ENCODE assay signal across 1 cellular context in the genomic region with DNA sequence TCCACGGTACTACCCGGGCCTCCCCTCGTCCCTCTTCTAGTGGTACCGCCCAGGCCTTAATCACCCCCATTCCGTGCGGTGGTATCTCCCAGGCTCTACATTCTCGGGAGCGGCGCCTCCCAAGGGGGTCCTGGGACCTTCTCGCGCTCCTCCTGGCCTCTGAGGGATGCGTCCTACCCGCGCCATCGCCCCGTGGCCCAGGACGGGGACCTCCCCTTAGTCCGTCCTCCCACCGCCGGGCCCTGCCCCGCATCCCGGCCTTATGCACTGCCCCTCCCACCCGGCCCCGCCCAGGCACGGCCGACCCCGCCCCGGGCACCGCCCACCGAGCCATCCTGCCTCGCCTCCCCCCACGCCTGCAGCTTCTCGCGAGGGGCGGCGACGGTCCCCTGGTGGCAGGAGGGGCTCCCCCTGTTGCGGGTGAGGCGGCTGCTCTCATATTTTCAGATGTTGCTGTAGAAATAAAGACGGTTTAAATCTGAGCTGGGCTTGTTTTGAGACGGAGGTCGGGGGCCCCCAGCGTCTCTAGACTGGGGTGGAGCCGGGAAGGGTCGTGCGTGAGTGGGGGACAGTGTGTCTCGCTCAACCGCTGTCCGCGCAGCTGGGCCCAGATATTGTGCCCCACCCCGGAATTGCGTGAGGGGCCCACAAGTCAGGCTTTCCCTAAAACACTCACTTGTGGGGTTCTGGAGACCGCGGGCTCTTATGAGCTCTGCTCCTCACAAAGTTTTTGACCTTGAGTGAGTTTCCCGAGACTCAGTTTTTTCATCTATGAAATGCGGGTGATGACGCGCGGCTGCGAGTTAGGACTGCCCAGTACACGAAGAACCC.
TF ChIP-seq lines count a peak whose summit lies in the region.

No MANE protein-coding gene starts in this region.

TF ChIP-seq in GM12878, 131 proteins besides CTCF, POLR2A, EP300 and RAD21 (continued from another document):
- TF ChIP-seq, protein P1, sequence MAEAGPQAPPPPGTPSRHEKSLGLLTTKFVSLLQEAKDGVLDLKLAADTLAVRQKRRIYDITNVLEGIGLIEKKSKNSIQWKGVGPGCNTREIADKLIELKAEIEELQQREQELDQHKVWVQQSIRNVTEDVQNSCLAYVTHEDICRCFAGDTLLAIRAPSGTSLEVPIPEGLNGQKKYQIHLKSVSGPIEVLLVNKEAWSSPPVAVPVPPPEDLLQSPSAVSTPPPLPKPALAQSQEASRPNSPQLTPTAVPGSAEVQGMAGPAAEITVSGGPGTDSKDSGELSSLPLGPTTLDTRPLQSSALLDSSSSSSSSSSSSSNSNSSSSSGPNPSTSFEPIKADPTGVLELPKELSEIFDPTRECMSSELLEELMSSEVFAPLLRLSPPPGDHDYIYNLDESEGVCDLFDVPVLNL (IDR thresholded peaks at IDR 0.05; ENCODE audit: low read depth, low read length) = no peak
- TF ChIP-seq ETV6 (conservative IDR thresholded peaks at IDR 0.05 in 1 of 2, IDR thresholded peaks at IDR 0.05 in 1 of 2; ENCODE audit: borderline replicate concordance in 1 of 2, low read depth in 1 of 2) (no peak), JUND (IDR thresholded peaks at IDR 0.05; ENCODE audit: low read depth, low read length) (peak; percentile 88; the same call in 1 of the 2 replicates), HCFC1 (IDR thresholded peaks at IDR 0.05; ENCODE audit: low read length) (0 out of 2 replicates have a peak, but pooled peaks have one; percentile 24), MTA3 (IDR thresholded peaks at IDR 0.05; ENCODE audit: borderline replicate concordance, low read length) (no peak), FOXM1 (IDR thresholded peaks at IDR 0.05; ENCODE audit: low read depth, low read length) (no peak), NRF1 (conservative IDR thresholded peaks at IDR 0.05; ENCODE audit: low read depth, low read length) (no peak), SREBF1 (IDR thresholded peaks at IDR 0.05; ENCODE audit: low read length) (peak; percentile 68), ZNF24 (IDR thresholded peaks at IDR 0.05) (no peak), FOXK2 (IDR thresholded peaks at IDR 0.05) (peak; percentile 92), SIX5 (IDR thresholded peaks at IDR 0.05; ENCODE audit: low read depth, low read length, severe bottlenecking) (peak; percentile 14)
- TF ChIP-seq, protein P2, sequence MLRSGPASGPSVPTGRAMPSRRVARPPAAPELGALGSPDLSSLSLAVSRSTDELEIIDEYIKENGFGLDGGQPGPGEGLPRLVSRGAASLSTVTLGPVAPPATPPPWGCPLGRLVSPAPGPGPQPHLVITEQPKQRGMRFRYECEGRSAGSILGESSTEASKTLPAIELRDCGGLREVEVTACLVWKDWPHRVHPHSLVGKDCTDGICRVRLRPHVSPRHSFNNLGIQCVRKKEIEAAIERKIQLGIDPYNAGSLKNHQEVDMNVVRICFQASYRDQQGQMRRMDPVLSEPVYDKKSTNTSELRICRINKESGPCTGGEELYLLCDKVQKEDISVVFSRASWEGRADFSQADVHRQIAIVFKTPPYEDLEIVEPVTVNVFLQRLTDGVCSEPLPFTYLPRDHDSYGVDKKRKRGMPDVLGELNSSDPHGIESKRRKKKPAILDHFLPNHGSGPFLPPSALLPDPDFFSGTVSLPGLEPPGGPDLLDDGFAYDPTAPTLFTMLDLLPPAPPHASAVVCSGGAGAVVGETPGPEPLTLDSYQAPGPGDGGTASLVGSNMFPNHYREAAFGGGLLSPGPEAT (IDR thresholded peaks at IDR 0.05; ENCODE audit: low read depth) = 0 out of 2 replicates have a peak, but pooled peaks have one; percentile 16
- TF ChIP-seq, protein P3, sequence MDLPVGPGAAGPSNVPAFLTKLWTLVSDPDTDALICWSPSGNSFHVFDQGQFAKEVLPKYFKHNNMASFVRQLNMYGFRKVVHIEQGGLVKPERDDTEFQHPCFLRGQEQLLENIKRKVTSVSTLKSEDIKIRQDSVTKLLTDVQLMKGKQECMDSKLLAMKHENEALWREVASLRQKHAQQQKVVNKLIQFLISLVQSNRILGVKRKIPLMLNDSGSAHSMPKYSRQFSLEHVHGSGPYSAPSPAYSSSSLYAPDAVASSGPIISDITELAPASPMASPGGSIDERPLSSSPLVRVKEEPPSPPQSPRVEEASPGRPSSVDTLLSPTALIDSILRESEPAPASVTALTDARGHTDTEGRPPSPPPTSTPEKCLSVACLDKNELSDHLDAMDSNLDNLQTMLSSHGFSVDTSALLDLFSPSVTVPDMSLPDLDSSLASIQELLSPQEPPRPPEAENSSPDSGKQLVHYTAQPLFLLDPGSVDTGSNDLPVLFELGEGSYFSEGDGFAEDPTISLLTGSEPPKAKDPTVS (IDR thresholded peaks at IDR 0.05; ENCODE audit: low read depth, low read length) = no peak
- TF ChIP-seq, protein P4, sequence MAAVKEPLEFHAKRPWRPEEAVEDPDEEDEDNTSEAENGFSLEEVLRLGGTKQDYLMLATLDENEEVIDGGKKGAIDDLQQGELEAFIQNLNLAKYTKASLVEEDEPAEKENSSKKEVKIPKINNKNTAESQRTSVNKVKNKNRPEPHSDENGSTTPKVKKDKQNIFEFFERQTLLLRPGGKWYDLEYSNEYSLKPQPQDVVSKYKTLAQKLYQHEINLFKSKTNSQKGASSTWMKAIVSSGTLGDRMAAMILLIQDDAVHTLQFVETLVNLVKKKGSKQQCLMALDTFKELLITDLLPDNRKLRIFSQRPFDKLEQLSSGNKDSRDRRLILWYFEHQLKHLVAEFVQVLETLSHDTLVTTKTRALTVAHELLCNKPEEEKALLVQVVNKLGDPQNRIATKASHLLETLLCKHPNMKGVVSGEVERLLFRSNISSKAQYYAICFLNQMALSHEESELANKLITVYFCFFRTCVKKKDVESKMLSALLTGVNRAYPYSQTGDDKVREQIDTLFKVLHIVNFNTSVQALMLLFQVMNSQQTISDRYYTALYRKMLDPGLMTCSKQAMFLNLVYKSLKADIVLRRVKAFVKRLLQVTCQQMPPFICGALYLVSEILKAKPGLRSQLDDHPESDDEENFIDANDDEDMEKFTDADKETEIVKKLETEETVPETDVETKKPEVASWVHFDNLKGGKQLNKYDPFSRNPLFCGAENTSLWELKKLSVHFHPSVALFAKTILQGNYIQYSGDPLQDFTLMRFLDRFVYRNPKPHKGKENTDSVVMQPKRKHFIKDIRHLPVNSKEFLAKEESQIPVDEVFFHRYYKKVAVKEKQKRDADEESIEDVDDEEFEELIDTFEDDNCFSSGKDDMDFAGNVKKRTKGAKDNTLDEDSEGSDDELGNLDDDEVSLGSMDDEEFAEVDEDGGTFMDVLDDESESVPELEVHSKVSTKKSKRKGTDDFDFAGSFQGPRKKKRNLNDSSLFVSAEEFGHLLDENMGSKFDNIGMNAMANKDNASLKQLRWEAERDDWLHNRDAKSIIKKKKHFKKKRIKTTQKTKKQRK (IDR thresholded peaks at IDR 0.05; ENCODE audit: low read depth, low read length) = no peak
- TF ChIP-seq, protein P5, sequence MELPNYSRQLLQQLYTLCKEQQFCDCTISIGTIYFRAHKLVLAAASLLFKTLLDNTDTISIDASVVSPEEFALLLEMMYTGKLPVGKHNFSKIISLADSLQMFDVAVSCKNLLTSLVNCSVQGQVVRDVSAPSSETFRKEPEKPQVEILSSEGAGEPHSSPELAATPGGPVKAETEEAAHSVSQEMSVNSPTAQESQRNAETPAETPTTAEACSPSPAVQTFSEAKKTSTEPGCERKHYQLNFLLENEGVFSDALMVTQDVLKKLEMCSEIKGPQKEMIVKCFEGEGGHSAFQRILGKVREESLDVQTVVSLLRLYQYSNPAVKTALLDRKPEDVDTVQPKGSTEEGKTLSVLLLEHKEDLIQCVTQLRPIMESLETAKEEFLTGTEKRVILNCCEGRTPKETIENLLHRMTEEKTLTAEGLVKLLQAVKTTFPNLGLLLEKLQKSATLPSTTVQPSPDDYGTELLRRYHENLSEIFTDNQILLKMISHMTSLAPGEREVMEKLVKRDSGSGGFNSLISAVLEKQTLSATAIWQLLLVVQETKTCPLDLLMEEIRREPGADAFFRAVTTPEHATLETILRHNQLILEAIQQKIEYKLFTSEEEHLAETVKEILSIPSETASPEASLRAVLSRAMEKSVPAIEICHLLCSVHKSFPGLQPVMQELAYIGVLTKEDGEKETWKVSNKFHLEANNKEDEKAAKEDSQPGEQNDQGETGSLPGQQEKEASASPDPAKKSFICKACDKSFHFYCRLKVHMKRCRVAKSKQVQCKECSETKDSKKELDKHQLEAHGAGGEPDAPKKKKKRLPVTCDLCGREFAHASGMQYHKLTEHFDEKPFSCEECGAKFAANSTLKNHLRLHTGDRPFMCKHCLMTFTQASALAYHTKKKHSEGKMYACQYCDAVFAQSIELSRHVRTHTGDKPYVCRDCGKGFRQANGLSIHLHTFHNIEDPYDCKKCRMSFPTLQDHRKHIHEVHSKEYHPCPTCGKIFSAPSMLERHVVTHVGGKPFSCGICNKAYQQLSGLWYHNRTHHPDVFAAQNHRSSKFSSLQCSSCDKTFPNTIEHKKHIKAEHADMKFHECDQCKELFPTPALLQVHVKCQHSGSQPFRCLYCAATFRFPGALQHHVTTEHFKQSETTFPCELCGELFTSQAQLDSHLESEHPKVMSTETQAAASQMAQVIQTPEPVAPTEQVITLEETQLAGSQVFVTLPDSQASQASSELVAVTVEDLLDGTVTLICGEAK (IDR thresholded peaks at IDR 0.05; ENCODE audit: borderline replicate concordance) = no peak
- TF ChIP-seq, protein P6, sequence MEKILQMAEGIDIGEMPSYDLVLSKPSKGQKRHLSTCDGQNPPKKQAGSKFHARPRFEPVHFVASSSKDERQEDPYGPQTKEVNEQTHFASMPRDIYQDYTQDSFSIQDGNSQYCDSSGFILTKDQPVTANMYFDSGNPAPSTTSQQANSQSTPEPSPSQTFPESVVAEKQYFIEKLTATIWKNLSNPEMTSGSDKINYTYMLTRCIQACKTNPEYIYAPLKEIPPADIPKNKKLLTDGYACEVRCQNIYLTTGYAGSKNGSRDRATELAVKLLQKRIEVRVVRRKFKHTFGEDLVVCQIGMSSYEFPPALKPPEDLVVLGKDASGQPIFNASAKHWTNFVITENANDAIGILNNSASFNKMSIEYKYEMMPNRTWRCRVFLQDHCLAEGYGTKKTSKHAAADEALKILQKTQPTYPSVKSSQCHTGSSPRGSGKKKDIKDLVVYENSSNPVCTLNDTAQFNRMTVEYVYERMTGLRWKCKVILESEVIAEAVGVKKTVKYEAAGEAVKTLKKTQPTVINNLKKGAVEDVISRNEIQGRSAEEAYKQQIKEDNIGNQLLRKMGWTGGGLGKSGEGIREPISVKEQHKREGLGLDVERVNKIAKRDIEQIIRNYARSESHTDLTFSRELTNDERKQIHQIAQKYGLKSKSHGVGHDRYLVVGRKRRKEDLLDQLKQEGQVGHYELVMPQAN (conservative IDR thresholded peaks at IDR 0.05) = peak; percentile 71
TF ChIP-seq in GM12878: peak in this region for 35.
